12 cellular contexts compared by ENCODE assay signal in the genomic region with DNA sequence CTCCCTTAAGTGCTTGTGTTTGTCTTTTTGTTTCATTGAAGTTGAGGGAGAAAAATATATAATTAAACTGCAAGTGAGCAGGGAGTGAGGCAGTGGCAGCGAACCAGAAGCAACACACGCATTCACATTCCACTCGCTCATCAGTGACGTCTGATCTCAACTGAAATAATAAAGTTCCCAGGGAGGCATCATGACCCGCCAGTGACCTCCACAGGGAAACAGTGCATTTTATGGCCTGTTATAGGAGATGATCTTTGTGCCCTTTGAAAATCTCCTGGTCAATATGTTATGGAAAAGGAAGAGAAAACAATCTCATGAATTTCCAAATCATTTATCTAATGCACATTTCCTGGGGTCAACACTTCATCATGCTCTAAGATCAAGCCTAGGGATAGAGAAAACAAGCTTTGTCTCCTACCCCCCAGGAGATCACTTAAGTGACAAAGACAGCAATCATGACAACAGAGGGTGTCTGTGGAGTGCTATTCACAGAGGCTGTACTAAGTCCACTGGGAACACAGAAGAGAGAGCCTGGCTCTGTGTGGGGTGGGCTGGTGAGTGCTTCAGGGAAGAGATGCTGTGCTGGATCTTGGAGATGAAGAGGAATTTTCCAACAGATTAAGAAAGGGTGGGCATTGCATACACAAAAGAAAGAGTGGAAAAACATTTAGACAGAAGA.
DNase-seq lines count a peak whose midpoint lies in the region; ATAC-seq and TF ChIP-seq lines count a peak whose summit lies in the region.
"Had no signal": no experiment of that assay in that cellular context is flagged by ENCODE, and none has a peak within 500 bp of the region (broad histone marks: within the 10 kb centered on the region; RNA-seq: fewer than 3 reads in every experiment).

No MANE protein-coding gene starts in this region.

- ATAC-seq in HG02763 (IDR thresholded peaks at IDR 0.05; ENCODE audit: unreplicated experiment) = no peak
- ATAC-seq: left ventricle myocardium superior had no signal

- H3K4me3 ChIP-seq in transverse colon = no peak overlapping the region

- H3K36me3 ChIP-seq in transverse colon = no peaks in the 10 kb centered on the region

- H3K9me3 ChIP-seq in transverse colon = no peaks in the 10 kb centered on the region

- H3K4me3 Mint-ChIP-seq in activated CD4-positive, alpha-beta T cell treated with anti-CD3 and anti-CD28 coated beads, Interleukin-2, amount 10 ng/mL, durations not matched to agents 24 days and 14 days = no peak overlapping the region

- H3K4me1 Mint-ChIP-seq in activated CD4-positive, alpha-beta T cell treated with anti-CD3 and anti-CD28 coated beads, Interleukin-2, amount 10 ng/mL, durations not matched to agents 24 days and 14 days = no peaks in the 10 kb centered on the region

- H3K27ac Mint-ChIP-seq in activated CD4-positive, alpha-beta T cell treated with anti-CD3 and anti-CD28 coated beads, Interleukin-2, amount 10 ng/mL, durations not matched to agents 24 days and 14 days = no peak overlapping the region

- DNase-seq in activated CD4-positive, alpha-beta T cell treated with anti-CD3 and anti-CD28 coated beads, Interleukin-2, amount 10 ng/mL, durations not matched to agents 24 days and 14 days = peak; percentile 15
- no peak for DNase-seq in activated CD4-positive, alpha-beta T cell treated with anti-CD3 and anti-CD28 coated beads, Interleukin-2, amount 50 U/mL, for 1 hour
- DNase-seq in dermis blood vessel endothelial cell (peak; percentile 77), left kidney (ENCODE audit: low read depth, low spot score) (peak; percentile 84), transverse colon (peak; percentile 33), NCI-H1694 (lab: John Stamatoyannopoulos, UW) (no peak)
- no peak for DNase-seq in activated CD4-positive, alpha-beta T cell treated with anti-CD3 and anti-CD28 coated beads, Interleukin-2, amount 50 U/mL, for 4 hours
- DNase-seq: left ventricle myocardium superior, NCI-H1105 treated with DMSO at 0.1 percent for 48 hours, T-helper 1 cell had no signal

- WGBS in transverse colon (ENCODE audit: low coverage in 1 of 2), 2 donors = 51 to 60% methylated on average over 1 to 5 of the region's 5 CpGs

- peak; percentile 13 for TF ChIP-seq EP300 in transverse colon (IDR thresholded peaks at IDR 0.05; ENCODE audit: low read depth)

- H3K27me3 Mint-ChIP-seq in activated CD4-positive, alpha-beta T cell treated with anti-CD3 and anti-CD28 coated beads, Interleukin-2, amount 10 ng/mL, durations not matched to agents 24 days and 14 days = no peaks in the 10 kb centered on the region

- H3K27ac ChIP-seq in transverse colon = peak overlapping the region in 2 of 4 donors; percentile 35 to 44
- H3K27ac ChIP-seq: epithelial cell of prostate had no signal

- in situ Hi-C loops in transverse colon (cut with MboI; ENCODE audit: low pct_ligation_motif_present in 1 of 4, low pct_unique_long_range_greater_than_20kb in 1 of 4, low sequenced_read_pairs in 3 of 4) = no loop called here

- TF ChIP-seq POLR2A in transverse colon (IDR thresholded peaks at IDR 0.05) = no peak

- H3K9me3 Mint-ChIP-seq in activated CD4-positive, alpha-beta T cell treated with anti-CD3 and anti-CD28 coated beads, Interleukin-2, amount 10 ng/mL, durations not matched to agents 24 days and 14 days = peaks cover 3% of the 10 kb centered on the region

- H3K4me1 ChIP-seq in transverse colon = peaks cover 0 to 11% (median 3%) of the 10 kb centered on the region in 4 donors

- intact Hi-C loops in activated CD4-positive, alpha-beta T cell treated with anti-CD3 and anti-CD28 coated beads, Interleukin-2, amount 10 ng/mL, durations not matched to agents 24 days and 14 days (cut with micrococcal nuclease) = no loop called here
- intact Hi-C loops in transverse colon (cut with DNase I; ENCODE audit: low total_unique reads) = no loop called here

- H3K27me3 ChIP-seq in transverse colon = no peaks in the 10 kb centered on the region

- H3K36me3 Mint-ChIP-seq in activated CD4-positive, alpha-beta T cell treated with anti-CD3 and anti-CD28 coated beads, Interleukin-2, amount 10 ng/mL, durations not matched to agents 24 days and 14 days (ENCODE audit: low read depth) = no peaks in the 10 kb centered on the region

- no peak for TF ChIP-seq CTCF in transverse colon (IDR thresholded peaks at IDR 0.05)

Comparison
In these comparisons a context has a peak if more than half of its experiments do, and no peak if none do; other contexts are left out.
1. DNase-seq: peak in activated CD4-positive, alpha-beta T cell treated with anti-CD3 and anti-CD28 coated beads, Interleukin-2, amount 10 ng/mL, durations not matched to agents 24 days and 14 days (single experiment), dermis blood vessel endothelial cell (single experiment), left kidney (single experiment) and transverse colon (single experiment); none in activated CD4-positive, alpha-beta T cell treated with anti-CD3 and anti-CD28 coated beads, Interleukin-2, amount 50 U/mL, for 1 hour (single experiment), NCI-H1694 (single experiment) and activated CD4-positive, alpha-beta T cell treated with anti-CD3 and anti-CD28 coated beads, Interleukin-2, amount 50 U/mL, for 4 hours (0 of 2).